Comparison of ENCODE assay signal across 1 cellular context in the genomic region with DNA sequence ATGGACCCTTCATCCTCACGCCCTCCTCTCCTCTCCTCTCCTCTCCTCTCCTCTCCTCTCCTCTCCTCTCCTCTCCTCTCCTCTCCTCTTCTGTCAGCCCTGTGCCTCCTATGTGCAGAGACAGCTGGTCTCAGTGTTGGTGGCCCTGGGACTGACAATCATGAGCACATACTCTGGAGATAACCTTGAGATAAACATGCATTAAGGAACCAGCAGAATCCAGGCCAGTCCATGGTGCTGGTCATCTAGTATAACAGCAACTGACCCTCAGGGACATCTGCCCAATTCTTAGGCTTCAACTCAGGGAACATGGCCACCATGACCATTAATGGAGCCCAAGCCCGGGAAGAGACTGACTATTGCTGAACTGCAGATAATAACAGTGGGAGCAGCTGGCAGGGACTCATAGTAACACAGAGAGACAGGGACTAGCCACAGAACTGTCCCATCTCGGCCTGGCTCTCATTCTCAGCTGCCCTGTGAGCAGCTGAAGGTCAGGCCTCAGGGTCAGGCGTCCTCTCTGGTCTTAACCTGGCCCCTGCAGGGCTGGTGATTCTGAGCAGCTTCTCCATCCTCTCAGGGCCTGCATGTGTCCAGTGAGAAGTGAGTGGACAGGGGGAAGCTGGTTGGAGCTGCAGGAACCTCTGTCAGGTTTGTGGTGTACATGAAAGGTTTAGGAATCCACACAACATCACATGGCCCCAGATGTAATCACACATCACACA.
TF ChIP-seq lines count a peak whose summit lies in the region.

No MANE protein-coding gene starts in this region.

TF ChIP-seq in K562, 482 proteins besides CTCF, POLR2A, EP300 and RAD21:
- peak in 1 of 2 experiments; percentile 66; a peak in 1 of 4 replicates for TF ChIP-seq ZNF639 (CRISPR knock-in tag; conservative IDR thresholded peaks at IDR 0.05 in 1 of 2, IDR thresholded peaks at IDR 0.05 in 1 of 2)
- no peak for TF ChIP-seq HDAC6 (IDR thresholded peaks at IDR 0.05; ENCODE audit: low read depth, low read length)
- TF ChIP-seq MCM2 (IDR thresholded peaks at IDR 0.05; ENCODE audit: low read depth), result no peak
- peak; percentile 3; the same call in 1 of the 2 replicates for TF ChIP-seq HNRNPUL1 (IDR thresholded peaks at IDR 0.05; ENCODE audit: low read length)
- no peak for TF ChIP-seq ZBTB40 (IDR thresholded peaks at IDR 0.05)
- peak; percentile 8; the same call in 1 of the 2 replicates for TF ChIP-seq ZBTB40 (CRISPR knock-in tag; IDR thresholded peaks at IDR 0.05)
- TF ChIP-seq ZC3H11A (IDR thresholded peaks at IDR 0.05; ENCODE audit: low read depth, low read length), result no peak
- TF ChIP-seq, protein P1, sequence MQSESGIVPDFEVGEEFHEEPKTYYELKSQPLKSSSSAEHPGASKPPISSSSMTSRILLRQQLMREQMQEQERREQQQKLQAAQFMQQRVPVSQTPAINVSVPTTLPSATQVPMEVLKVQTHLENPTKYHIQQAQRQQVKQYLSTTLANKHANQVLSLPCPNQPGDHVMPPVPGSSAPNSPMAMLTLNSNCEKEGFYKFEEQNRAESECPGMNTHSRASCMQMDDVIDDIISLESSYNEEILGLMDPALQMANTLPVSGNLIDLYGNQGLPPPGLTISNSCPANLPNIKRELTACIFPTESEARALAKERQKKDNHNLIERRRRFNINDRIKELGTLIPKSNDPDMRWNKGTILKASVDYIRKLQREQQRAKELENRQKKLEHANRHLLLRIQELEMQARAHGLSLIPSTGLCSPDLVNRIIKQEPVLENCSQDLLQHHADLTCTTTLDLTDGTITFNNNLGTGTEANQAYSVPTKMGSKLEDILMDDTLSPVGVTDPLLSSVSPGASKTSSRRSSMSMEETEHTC (IDR thresholded peaks at IDR 0.05), result no peak
- no peak for TF ChIP-seq MYNN (IDR thresholded peaks at IDR 0.05)
- TF ChIP-seq MYNN (CRISPR knock-in tag; IDR thresholded peaks at IDR 0.05), result peak; percentile 71; the same call in 1 of the 2 replicates
- peak; percentile 77 for TF ChIP-seq RBM39 (optimal IDR thresholded peaks at IDR 0.05; ENCODE audit: low read depth, low read length)
